In the genomic region with DNA sequence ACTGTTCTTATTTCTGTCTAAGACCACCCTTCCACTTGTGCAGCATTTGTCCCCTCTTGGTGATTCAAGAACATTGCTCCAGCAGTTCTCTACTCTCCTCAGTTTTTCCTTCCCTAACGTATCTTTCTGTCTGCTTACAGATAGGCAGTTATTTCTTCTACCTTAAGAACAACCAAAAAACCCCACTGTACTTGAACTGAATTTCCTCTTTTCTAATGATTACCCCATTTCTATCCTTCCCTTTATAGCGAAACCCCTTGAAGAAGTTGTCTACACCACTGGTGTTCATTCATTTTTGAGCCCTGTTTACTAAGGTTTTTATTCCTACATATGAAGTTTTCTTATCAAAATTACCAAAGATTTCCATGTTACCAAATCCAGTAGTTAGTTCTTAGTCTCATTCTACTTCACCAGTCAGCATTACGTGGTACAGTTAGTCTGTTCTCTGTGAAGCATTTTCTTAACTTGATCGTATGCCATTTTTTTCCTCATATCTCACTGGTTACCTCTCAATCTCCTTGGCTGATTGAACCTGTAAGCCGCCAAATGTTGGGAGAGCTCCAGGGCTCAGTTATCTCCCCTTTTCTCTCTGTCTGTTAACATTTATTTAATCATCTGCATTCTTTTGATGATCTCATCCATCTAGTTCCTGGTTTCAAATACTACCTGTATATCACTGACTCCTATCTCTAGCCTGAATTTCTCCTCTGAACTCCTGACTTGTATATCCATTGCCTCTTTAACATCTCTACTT, we compare ENCODE assay signal across 12 cellular contexts. TPM values are rescaled to one million over a fixed set of nuclear protein-coding genes. Genes with fewer than 3 reads are reported as not detected.
A peak's percentile ranks its signal among the peaks of the same experiment; 100 is the strongest.
DNase-seq lines count a peak whose midpoint lies in the region; ATAC-seq and TF ChIP-seq lines count a peak whose summit lies in the region.
"Had no signal": no experiment of that assay in that cellular context is flagged by ENCODE, and none has a peak within 500 bp of the region (broad histone marks: within the 10 kb centered on the region; RNA-seq: fewer than 3 reads in every experiment).

No MANE protein-coding gene starts in this region.

- intact Hi-C loops in heart right ventricle (cut with DNase I), result loop anchor here in 1 of 10 donors (5.0 kb wide), 1 partner anchor 36 kb away; no protein-coding TSS in a partner anchor

- DNase-seq in CD8-positive, alpha-beta memory T cell, result no peak
- DNase-seq in Kasumi-1 (lab: John Stamatoyannopoulos, UW), result peak; percentile 9 to 47
- DNase-seq in activated naive CD8-positive, alpha-beta T cell treated with anti-CD3 and anti-CD28 coated beads for 36 hours, result no peak
- DNase-seq in naive B cell, result no peak
- no peak for DNase-seq in heart right ventricle
- DNase-seq: KBM-7; left ventricle myocardium inferior; stimulated activated CD4-positive, alpha-beta T cell treated with anti-CD3 and anti-CD28 coated beads, Interleukin-4, amount 100 ng/mL, for 4 hours; WERI-Rb-1 had no signal

- peak overlapping the region in 6 of 7 donors; percentile 24 to 65 (median 25) for H3K4me3 Mint-ChIP-seq in CD8-positive, alpha-beta memory T cell
- H3K4me3 Mint-ChIP-seq in activated naive CD8-positive, alpha-beta T cell treated with anti-CD3 and anti-CD28 coated beads for 36 hours, result no peak overlapping the region
- peak overlapping the region; percentile 11 to 52 (median 38) for H3K4me3 Mint-ChIP-seq in naive B cell

- peaks cover 16% of the 10 kb centered on the region for H3K36me3 ChIP-seq in CD8-positive, alpha-beta memory T cell (ENCODE audit: insufficient read depth, low read length)
- H3K36me3 ChIP-seq in heart right ventricle, result peaks cover 0 to 18% (median 0%) of the 10 kb centered on the region in 9 donors
- H3K36me3 ChIP-seq: left ventricle myocardium inferior had no signal

- H3K27ac Mint-ChIP-seq in CD8-positive, alpha-beta memory T cell, result peak overlapping the region in 7 of 8 donors; percentile 2 to 94 (median 58)
- peak overlapping the region; percentile 7 for H3K27ac Mint-ChIP-seq in activated naive CD8-positive, alpha-beta T cell treated with anti-CD3 and anti-CD28 coated beads for 36 hours
- peak overlapping the region; percentile 44 to 78 (median 70) for H3K27ac Mint-ChIP-seq in naive B cell

- TF ChIP-seq CTCF in heart right ventricle (IDR thresholded peaks at IDR 0.05), result no peak

- no peaks in the 10 kb centered on the region for H3K9me3 Mint-ChIP-seq in CD8-positive, alpha-beta memory T cell
- no peaks in the 10 kb centered on the region for H3K9me3 Mint-ChIP-seq in activated naive CD8-positive, alpha-beta T cell treated with anti-CD3 and anti-CD28 coated beads for 36 hours
- no peaks in the 10 kb centered on the region for H3K9me3 Mint-ChIP-seq in naive B cell

- H3K9me3 ChIP-seq in CD8-positive, alpha-beta memory T cell (ENCODE audit: low read length), result no peaks in the 10 kb centered on the region
- H3K9me3 ChIP-seq in heart right ventricle, result no peaks in the 10 kb centered on the region
- H3K9me3 ChIP-seq: left ventricle myocardium inferior had no signal

- CTCF ChIA-PET in CD8-positive, alpha-beta memory T cell (lab: Charles Lee), result interaction anchor here (1.5 kb wide), 1 partner anchor 165 kb away, joined by 3 read pairs; no protein-coding TSS in a partner anchor

- peaks cover 0 to 48% (median 18%) of the 10 kb centered on the region in 3 donors for H3K36me3 Mint-ChIP-seq in CD8-positive, alpha-beta memory T cell
- peaks cover 27% of the 10 kb centered on the region for H3K36me3 Mint-ChIP-seq in activated naive CD8-positive, alpha-beta T cell treated with anti-CD3 and anti-CD28 coated beads for 36 hours
- no peaks in the 10 kb centered on the region for H3K36me3 Mint-ChIP-seq in naive B cell

- ATAC-seq in naive B cell (ENCODE audit: low read depth in 2 of 2), result peak; percentile 81
- ATAC-seq in GM19455 (IDR thresholded peaks at IDR 0.05; ENCODE audit: unreplicated experiment), result no peak
- ATAC-seq in GM18858 (IDR thresholded peaks at IDR 0.05; ENCODE audit: unreplicated experiment), result no peak
- ATAC-seq in GM18861 (IDR thresholded peaks at IDR 0.05; ENCODE audit: unreplicated experiment), result no peak
- no peak for ATAC-seq in heart right ventricle

- POLR2A ChIA-PET in CD8-positive, alpha-beta memory T cell (lab: Charles Lee), result interaction anchor here (1.8 kb wide), 1 partner anchor 8 kb away, joined by 7 read pairs; no protein-coding TSS in a partner anchor

- H3K27me3 Mint-ChIP-seq in CD8-positive, alpha-beta memory T cell, result no peaks in the 10 kb centered on the region
- H3K27me3 Mint-ChIP-seq in activated naive CD8-positive, alpha-beta T cell treated with anti-CD3 and anti-CD28 coated beads for 36 hours, result no peaks in the 10 kb centered on the region
- no peaks in the 10 kb centered on the region for H3K27me3 Mint-ChIP-seq in naive B cell

- no peak overlapping the region for H3K4me3 ChIP-seq in CD8-positive, alpha-beta memory T cell (ENCODE audit: low read length)
- no peak overlapping the region for H3K4me3 ChIP-seq in heart right ventricle
- H3K4me3 ChIP-seq: left ventricle myocardium inferior had no signal

- H3K27ac ChIP-seq in CD8-positive, alpha-beta memory T cell (ENCODE audit: low read depth, low read length), result no peak overlapping the region
- no peak overlapping the region for H3K27ac ChIP-seq in heart right ventricle
- H3K27ac ChIP-seq: left ventricle myocardium inferior, WERI-Rb-1 had no signal

- H3K4me1 Mint-ChIP-seq in CD8-positive, alpha-beta memory T cell, result peaks cover 78 to 96% (median 94%) of the 10 kb centered on the region in 3 donors
- peaks cover 74% of the 10 kb centered on the region for H3K4me1 Mint-ChIP-seq in activated naive CD8-positive, alpha-beta T cell treated with anti-CD3 and anti-CD28 coated beads for 36 hours
- peaks cover 53 to 88% (median 71%) of the 10 kb centered on the region in 3 donors for H3K4me1 Mint-ChIP-seq in naive B cell

- no peaks in the 10 kb centered on the region for H3K27me3 ChIP-seq in CD8-positive, alpha-beta memory T cell (ENCODE audit: insufficient read depth, low read length, poor library complexity, severe bottlenecking)
- no peaks in the 10 kb centered on the region for H3K27me3 ChIP-seq in heart right ventricle

- H3K4me1 ChIP-seq in CD8-positive, alpha-beta memory T cell (ENCODE audit: insufficient read depth, low read length), result peaks cover 95% of the 10 kb centered on the region
- H3K4me1 ChIP-seq in heart right ventricle, result peaks cover 6 to 100% (median 99%) of the 10 kb centered on the region in 9 donors

- 62 to 66% methylated on average over 5 of the region's 5 CpGs for WGBS in heart right ventricle, 2 donors

RNA-seq across cellular contexts. Expression of gene LSM14A, which starts 9.0 kb away (rescaled TPM):
- total RNA-seq in CD8-positive, alpha-beta memory T cell, result 100 to 1,000 TPM; 111 to 129 TPM
- polyA plus RNA-seq in CD8-positive, alpha-beta memory T cell, result 167 TPM
- 100 to 1,000 TPM; 102 to 118 TPM for total RNA-seq in activated naive CD8-positive, alpha-beta T cell treated with anti-CD3 and anti-CD28 coated beads for 36 hours
- polyA plus RNA-seq in naive B cell (ENCODE audit: low read depth in 6 of 6) (100 to 1,000 TPM; 165 to 191 (median 176) TPM), heart right ventricle (10 to 100 TPM; 44.7 to 67.3 TPM)
- 10 to 100 TPM; 57.8 to 78.0 (median 66.1) TPM for total RNA-seq in heart right ventricle

Comparison
In these comparisons a context has a peak if more than half of its experiments do, and no peak if none do; other contexts are left out.
1. DNase-seq: peak in Kasumi-1 (2 of 2); none in CD8-positive, alpha-beta memory T cell (0 of 5), activated naive CD8-positive, alpha-beta T cell treated with anti-CD3 and anti-CD28 coated beads for 36 hours (single experiment), naive B cell (single experiment) and heart right ventricle (0 of 2).
2. H3K27ac Mint-ChIP-seq: peak in every context shown above with its lines; median percentile 70 in naive B cell; 58 in CD8-positive, alpha-beta memory T cell; 7 in activated naive CD8-positive, alpha-beta T cell treated with anti-CD3 and anti-CD28 coated beads for 36 hours.
3. ATAC-seq: peak in naive B cell (2 of 2); none in GM19455 (single experiment), GM18858 (single experiment), GM18861 (single experiment) and heart right ventricle (0 of 8).